Comparison of ENCODE assay signal across 18 cellular contexts in the genomic region with DNA sequence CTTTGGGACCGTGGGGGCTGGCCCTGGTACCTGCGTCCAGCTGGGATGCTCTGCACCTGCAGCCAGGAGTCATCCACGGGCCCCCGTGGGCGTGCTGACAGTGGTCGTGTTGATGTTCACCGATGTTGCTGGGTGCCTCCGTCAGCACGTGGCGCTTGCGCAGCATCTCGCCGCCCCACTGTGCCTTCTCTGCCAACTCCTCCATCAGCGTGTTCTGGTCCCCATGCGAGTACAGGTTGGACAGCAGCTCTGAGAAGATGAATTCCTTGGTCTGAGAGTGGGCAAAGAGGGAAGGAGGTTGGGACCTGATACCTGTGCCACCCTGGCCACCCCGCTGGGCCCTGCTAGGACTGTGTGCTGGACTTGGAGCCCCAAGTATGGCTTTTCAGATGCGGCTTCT.
DNase-seq lines count a peak whose midpoint lies in the region; ATAC-seq and TF ChIP-seq lines count a peak whose summit lies in the region.
"Had no signal": no experiment of that assay in that cellular context is flagged by ENCODE, and none has a peak within 500 bp of the region (broad histone marks: within the 10 kb centered on the region; RNA-seq: fewer than 3 reads in every experiment).

No MANE protein-coding gene starts in this region.

- no peak overlapping the region for H3K4me3 Mint-ChIP-seq in activated naive CD4-positive, alpha-beta T cell treated with anti-CD3 and anti-CD28 coated beads for 36 hours
- no peak overlapping the region for H3K4me3 Mint-ChIP-seq in activated naive CD4-positive, alpha-beta T cell treated with anti-CD3 and anti-CD28 coated beads, Interleukin-2, amount 10 ng/mL, durations not matched to agents 7 days and 5 days
- H3K4me3 Mint-ChIP-seq: CD4-positive, alpha-beta T cell had no signal

- H3K4me3 ChIP-seq in transverse colon, result no peak overlapping the region

- no peak overlapping the region for H3K27ac Mint-ChIP-seq in activated naive CD4-positive, alpha-beta T cell treated with anti-CD3 and anti-CD28 coated beads for 36 hours
- no peak overlapping the region for H3K27ac Mint-ChIP-seq in activated naive CD4-positive, alpha-beta T cell treated with anti-CD3 and anti-CD28 coated beads, Interleukin-2, amount 10 ng/mL, durations not matched to agents 7 days and 5 days
- H3K27ac Mint-ChIP-seq: CD4-positive, alpha-beta T cell had no signal

- intact Hi-C loops in activated naive CD4-positive, alpha-beta T cell treated with anti-CD3 and anti-CD28 coated beads for 36 hours (cut with micrococcal nuclease), result loop anchor here (5.0 to 10.0 kb wide), 2 partner anchors 113 to 435 kb away; no protein-coding TSS in a partner anchor
- intact Hi-C loops in posterior vena cava (cut with DNase I) (loop anchor here in 1 of 2 donors (5.0 kb wide), 1 partner anchor 133 kb away; no protein-coding TSS in a partner anchor), transverse colon (cut with DNase I; ENCODE audit: low total_unique reads) (no loop called here)

- H3K9me3 Mint-ChIP-seq in activated naive CD4-positive, alpha-beta T cell treated with anti-CD3 and anti-CD28 coated beads for 36 hours, result no peaks in the 10 kb centered on the region
- H3K9me3 Mint-ChIP-seq in activated naive CD4-positive, alpha-beta T cell treated with anti-CD3 and anti-CD28 coated beads, Interleukin-2, amount 10 ng/mL, durations not matched to agents 7 days and 5 days, result no peaks in the 10 kb centered on the region
- H3K9me3 Mint-ChIP-seq: CD4-positive, alpha-beta T cell had no signal

- no peaks in the 10 kb centered on the region for H3K36me3 ChIP-seq in transverse colon
- H3K36me3 ChIP-seq: BE2C had no signal

- WGBS in transverse colon (ENCODE audit: low coverage in 1 of 2), 2 donors, result 92 to 95% methylated on average over 13 to 16 of the region's 17 CpGs

- CTCF ChIA-PET in activated naive CD4-positive, alpha-beta T cell treated with anti-CD3 and anti-CD28 coated beads for 36 hours (lab: Charles Lee), result interaction anchor here (0.9 to 3.3 kb wide), 5 partner anchors 10 to 130 kb away, joined by 3 to 17 read pairs (median 3); no protein-coding TSS in a partner anchor
- CTCF ChIA-PET in activated naive CD4-positive, alpha-beta T cell treated with anti-CD3 and anti-CD28 coated beads, Interleukin-2, amount 10 ng/mL, durations not matched to agents 7 days and 5 days (lab: Charles Lee), result interaction anchor here (4.8 kb wide), 1 partner anchor 10 kb away, joined by 31 read pairs; no protein-coding TSS in a partner anchor

- no peaks in the 10 kb centered on the region for H3K27me3 ChIP-seq in transverse colon
- H3K27me3 ChIP-seq: BE2C had no signal

- no peaks in the 10 kb centered on the region for H3K27me3 Mint-ChIP-seq in activated naive CD4-positive, alpha-beta T cell treated with anti-CD3 and anti-CD28 coated beads for 36 hours (ENCODE audit: low read depth)
- H3K27me3 Mint-ChIP-seq in activated naive CD4-positive, alpha-beta T cell treated with anti-CD3 and anti-CD28 coated beads, Interleukin-2, amount 10 ng/mL, durations not matched to agents 7 days and 5 days, result peaks cover 14% of the 10 kb centered on the region
- H3K27me3 Mint-ChIP-seq: CD4-positive, alpha-beta T cell had no signal

- no peak for TF ChIP-seq POLR2A in transverse colon (IDR thresholded peaks at IDR 0.05)

- no peak for TF ChIP-seq CTCF in transverse colon (IDR thresholded peaks at IDR 0.05)

- no peaks in the 10 kb centered on the region for H3K9me3 ChIP-seq in transverse colon
- H3K9me3 ChIP-seq: BE2C had no signal

- H3K4me1 ChIP-seq in transverse colon, result peaks cover 0 to 5% (median 3%) of the 10 kb centered on the region in 4 donors

- TF ChIP-seq EP300 in transverse colon (IDR thresholded peaks at IDR 0.05; ENCODE audit: low read depth), result no peak

- no peaks in the 10 kb centered on the region for H3K36me3 Mint-ChIP-seq in activated naive CD4-positive, alpha-beta T cell treated with anti-CD3 and anti-CD28 coated beads for 36 hours (ENCODE audit: low read depth)
- H3K36me3 Mint-ChIP-seq in activated naive CD4-positive, alpha-beta T cell treated with anti-CD3 and anti-CD28 coated beads, Interleukin-2, amount 10 ng/mL, durations not matched to agents 7 days and 5 days, result no peaks in the 10 kb centered on the region

- H3K27ac ChIP-seq in transverse colon, result no peak overlapping the region
- H3K27ac ChIP-seq: 22Rv1 had no signal

- in situ Hi-C loops in transverse colon (cut with MboI; ENCODE audit: low pct_ligation_motif_present in 1 of 4, low pct_unique_long_range_greater_than_20kb in 1 of 4, low sequenced_read_pairs in 3 of 4), result loop anchor here in 1 of 4 donors (25.0 kb wide), 1 partner anchor 813 kb away; no protein-coding TSS in a partner anchor

- peak; percentile 3 for DNase-seq in activated naive CD4-positive, alpha-beta T cell treated with anti-CD3 and anti-CD28 coated beads for 36 hours
- no peak for DNase-seq in activated naive CD4-positive, alpha-beta T cell treated with anti-CD3 and anti-CD28 coated beads, Interleukin-2, amount 10 ng/mL, durations not matched to agents 7 days and 5 days
- DNase-seq in islet precursor cell (peak; percentile 50), posterior vena cava (ENCODE audit: low spot score) (peak; percentile 75), transverse colon (peak; percentile 6), GDM1 (lab: John Stamatoyannopoulos, UW) (no peak), DMS153 treated with DMSO at 0.1 percent for 48 hours (lab: John Stamatoyannopoulos, UW; ENCODE audit: unreplicated experiment) (no peak)
- DNase-seq: BE2C; Calu3; CD4-positive, alpha-beta T cell; DMS79; KG1; NCI-H1048; NCI-H146; NCI-H2081; NCI-H748 treated with DMSO at 0.1 percent for 48 hours had no signal

- H3K4me1 Mint-ChIP-seq in activated naive CD4-positive, alpha-beta T cell treated with anti-CD3 and anti-CD28 coated beads for 36 hours (ENCODE audit: low read depth), result peaks cover 5% of the 10 kb centered on the region
- peaks cover 4% of the 10 kb centered on the region for H3K4me1 Mint-ChIP-seq in activated naive CD4-positive, alpha-beta T cell treated with anti-CD3 and anti-CD28 coated beads, Interleukin-2, amount 10 ng/mL, durations not matched to agents 7 days and 5 days

- ATAC-seq in GM21529 (IDR thresholded peaks at IDR 0.05; ENCODE audit: unreplicated experiment), result no peak

Comparison
In these comparisons a context has a peak if more than half of its experiments do, and no peak if none do; other contexts are left out.
1. DNase-seq: peak in activated naive CD4-positive, alpha-beta T cell treated with anti-CD3 and anti-CD28 coated beads for 36 hours (single experiment), islet precursor cell (single experiment), posterior vena cava (single experiment) and transverse colon (single experiment); none in activated naive CD4-positive, alpha-beta T cell treated with anti-CD3 and anti-CD28 coated beads, Interleukin-2, amount 10 ng/mL, durations not matched to agents 7 days and 5 days (single experiment), GDM1 (single experiment) and DMS153 treated with DMSO at 0.1 percent for 48 hours (single experiment).